8 cellular contexts compared by ENCODE assay signal in genomic region chr12:67648306-67649164, GRCh38. TPM values are rescaled to one million over a fixed set of nuclear protein-coding genes. Genes with fewer than 3 reads are reported as not detected.
DNase-seq lines count a peak whose midpoint lies in the region; ATAC-seq, FAIRE-seq and TF ChIP-seq lines count a peak whose summit lies in the region.

TSS of gene DYRK2 (plus strand) at chr12:67648745. CDS start at chr12:67649134, 389 bp downstream.

- intact Hi-C loops in adrenal gland (cut with DNase I) (loop anchor here in 1 of 2 donors (10.0 kb wide), 1 partner anchor 204 kb away; no protein-coding TSS in a partner anchor), left cardiac atrium (cut with DNase I) (loop anchor here in 1 of 2 donors (5.0 kb wide), 1 partner anchor 294 kb away; no protein-coding TSS in a partner anchor)

- no peaks in the 10 kb centered on the region for H3K27me3 ChIP-seq in adrenal gland

- no peak for FAIRE-seq in urothelium cell line (lab: Jason Lieb, UNC)

- peak within 1 kb of the TSS; percentile 98 for H3K27ac Mint-ChIP-seq in progenitor cell of endocrine pancreas

- H3K36me3 ChIP-seq in adrenal gland (replicated peaks in 1 of 2) = no peaks in the 10 kb centered on the region

- H3K9me3 ChIP-seq in adrenal gland (replicated peaks in 1 of 3) = no peaks in the 10 kb centered on the region

- H3K4me3 ChIP-seq in LNCaP clone FGC (ENCODE audit: low read depth, low read length) = peak within 1 kb of the TSS; percentile 71
- peak within 1 kb of the TSS; percentile 72 to 96 (median 84) for H3K4me3 ChIP-seq in adrenal gland

- DNase-seq in GF-D8 (lab: John Stamatoyannopoulos, UW) (peak; percentile 15), LNCaP clone FGC (ENCODE audit: low read depth) (peak; percentile 8), SW480 (ENCODE audit: low spot score) (peak; percentile 64), adrenal gland (peak; percentile 71 to 84 (median 80)), left cardiac atrium (peak; percentile 88), progenitor cell of endocrine pancreas (ENCODE audit: low spot score, unreplicated experiment) (peak; percentile 73), urothelium cell line (ENCODE audit: low spot score) (peak; percentile 85)

- 1 to 2% (median 1%) methylated on average over 16 to 103 of the region's 109 CpGs for WGBS in adrenal gland, 4 donors

- H3K4me3 Mint-ChIP-seq in progenitor cell of endocrine pancreas (ENCODE audit: low read depth) = peak within 1 kb of the TSS; percentile 97

- no peaks in the 10 kb centered on the region for H3K9me3 Mint-ChIP-seq in progenitor cell of endocrine pancreas (ENCODE audit: low read depth)

- no peaks in the 10 kb centered on the region for H3K27me3 Mint-ChIP-seq in progenitor cell of endocrine pancreas

- H3K4me1 ChIP-seq in adrenal gland (replicated peaks in 1 of 2) = peaks cover 14 to 37% of the 10 kb centered on the region in 2 donors

- TF ChIP-seq CTCF in LNCaP clone FGC (IDR thresholded peaks at IDR 0.05; ENCODE audit: control insufficient read depth, extremely low read depth, insufficient read depth) = peak; percentile 32
- TF ChIP-seq CTCF in adrenal gland (IDR thresholded peaks at IDR 0.05) = peak in 2 of 6 experiments; percentile 15 to 23
- TF ChIP-seq CTCF in progenitor cell of endocrine pancreas (IDR thresholded peaks at IDR 0.05; ENCODE audit: unreplicated experiment) = peak; percentile 25

- ATAC-seq in GM21825 (IDR thresholded peaks at IDR 0.05; ENCODE audit: unreplicated experiment) = peak; percentile 59
- ATAC-seq in left cardiac atrium = peak; percentile 73 to 79

- peak; percentile 65 to 81 for TF ChIP-seq POLR2A in adrenal gland (IDR thresholded peaks at IDR 0.05)

- H3K4me1 Mint-ChIP-seq in progenitor cell of endocrine pancreas (ENCODE audit: low read depth) = peaks cover 27% of the 10 kb centered on the region

- H3K27ac ChIP-seq in adrenal gland = peak within 1 kb of the TSS in 4 of 5 donors; percentile 85 to 95 (median 92)

- H3K36me3 Mint-ChIP-seq in progenitor cell of endocrine pancreas (ENCODE audit: insufficient read depth) = peaks cover 6% of the 10 kb centered on the region

RNA-seq across cellular contexts. Expression of gene DYRK2, which starts in this region (rescaled TPM):
- total RNA-seq in adrenal gland = 10 to 100 TPM in 6 of 8 donors, 1 to 10 TPM in 2; 8.2 to 22.4 (median 16.6) TPM
- polyA plus RNA-seq in adrenal gland = 1 to 10 TPM; 2.8 to 7.9 (median 6.3) TPM
- 10 to 100 TPM; 61.7 to 67.4 TPM for total RNA-seq in left cardiac atrium
- total RNA-seq in progenitor cell of endocrine pancreas = 45.0 and 48.1 TPM in 2 replicates

Comparison
In these comparisons a context has a peak if more than half of its experiments do, and no peak if none do; other contexts are left out.
1. Peak in every context shown above with its lines: DNase-seq, ATAC-seq, H3K4me3 ChIP-seq and H3K27ac ChIP-seq.
2. DNase-seq: peak in every context shown above with its lines; median percentile 88 in left cardiac atrium; 85 in urothelium cell line; 80 in adrenal gland; 73 in progenitor cell of endocrine pancreas; 64 in SW480; 15 in GF-D8; 8 in LNCaP clone FGC.